1 cellular context compared by ENCODE assay signal in genomic region chr5:74626386-74627222, GRCh38.
TF ChIP-seq lines count a peak whose summit lies in the region.

No MANE protein-coding gene starts in this region.

TF ChIP-seq in neural cell, 6 proteins besides CTCF, POLR2A, EP300 and RAD21:
- TF ChIP-seq MXI1 (conservative IDR thresholded peaks at IDR 0.05; ENCODE audit: poor library complexity, severe bottlenecking), result peak; percentile 42
- peak; percentile 46 for TF ChIP-seq POLR2AphosphoS5 (IDR thresholded peaks at IDR 0.05)
- no peak for TF ChIP-seq EZH2 (IDR thresholded peaks at IDR 0.05; ENCODE audit: borderline replicate concordance, insufficient read depth, low read length, poor library complexity, severe bottlenecking)
- peak; percentile 42 for TF ChIP-seq REST (IDR thresholded peaks at IDR 0.05; ENCODE audit: borderline replicate concordance)
- no peak for TF ChIP-seq TAF1 (IDR thresholded peaks at IDR 0.05; ENCODE audit: low read depth)
- TF ChIP-seq SMC3 (conservative IDR thresholded peaks at IDR 0.05; ENCODE audit: poor library complexity), result no peak
